ENCODE assay signal across 22 cellular contexts in the genomic region with DNA sequence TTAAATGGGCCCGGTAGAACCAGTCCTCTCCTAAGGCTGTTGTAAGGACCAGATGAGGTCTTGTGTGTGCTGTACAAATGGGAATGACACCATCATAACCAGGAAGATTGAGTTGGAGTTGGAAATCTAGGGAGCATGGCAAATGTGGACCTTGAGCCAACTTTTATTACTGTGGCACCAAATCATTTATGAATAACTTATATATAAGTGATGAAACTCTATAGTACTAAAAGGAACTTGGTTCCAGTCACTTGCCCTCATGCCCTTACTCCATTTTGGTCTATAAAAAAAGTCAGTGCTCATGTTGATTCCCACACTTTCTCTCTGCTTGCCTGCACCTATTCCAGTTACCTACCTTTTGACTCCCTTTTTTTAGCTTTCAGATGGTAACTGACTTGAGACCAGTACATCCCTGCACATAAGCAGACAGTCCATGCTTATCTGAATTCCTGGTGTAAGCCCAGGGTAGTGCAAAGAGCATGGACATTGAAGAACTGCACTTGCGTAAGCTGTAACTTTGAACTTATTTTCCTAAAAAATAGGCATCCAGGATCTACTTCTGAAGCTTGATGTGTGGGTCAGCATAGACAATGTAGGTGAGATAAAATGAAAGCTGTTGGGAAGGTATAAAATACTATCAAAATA.
DNase-seq lines count a peak whose midpoint lies in the region; ATAC-seq and TF ChIP-seq lines count a peak whose summit lies in the region.
"Had no signal": no experiment of that assay in that cellular context is flagged by ENCODE, and none has a peak within 500 bp of the region (broad histone marks: within the 10 kb centered on the region; RNA-seq: fewer than 3 reads in every experiment).

No MANE protein-coding gene starts in this region.

- BruUV-seq in PC-9 (replicated peaks; lab: Mats Ljungman, UMichigan) = no TSS peak

- peak overlapping the region; percentile 89 for H4K91ac ChIP-seq in trophoblast cell (ENCODE audit: low read depth, low read length)

- WGBS in gastroesophageal sphincter (ENCODE audit: low coverage in 1 of 2), 2 donors = 83 to 92% methylated on average over 2 of the region's 2 CpGs
- WGBS in trophoblast cell (ENCODE audit: extremely low coverage, insufficient coverage, insufficient read length) = no CpG with 5 or more reads among the region's 2 CpGs

- intact Hi-C loops in PC-9 (cut with micrococcal nuclease; ENCODE audit: unreplicated experiment) (loop anchor here (5.0 kb wide), 1 partner anchor 212 kb away; the partner anchor contains the start of gene PBX1), vagina (cut with DNase I) (no loop called here), head of caudate nucleus (cut with DNase I) (no loop called here)

- H2AK5ac ChIP-seq in trophoblast cell (ENCODE audit: low read length) = peak overlapping the region; percentile 89

- TF ChIP-seq EP300 in gastroesophageal sphincter (IDR thresholded peaks at IDR 0.05) = no peak

- no peak overlapping the region for H4K12ac ChIP-seq in trophoblast cell (ENCODE audit: low read depth, low read length)

- H3K18ac ChIP-seq in trophoblast cell (ENCODE audit: low read length) = peak overlapping the region; percentile 72

- no peaks in the 10 kb centered on the region for H4K20me1 ChIP-seq in PC-9 (ENCODE audit: insufficient read depth)

- DNase-seq in PC-9 (no peak), trophoblast cell (no peak), vagina (ENCODE audit: extremely low spot score in 2 of 2) (no peak), head of caudate nucleus (no peak), caudate nucleus (lab: John Stamatoyannopoulos, UW) (no peak)
- DNase-seq: activated CD4-positive, alpha-beta memory T cell treated with anti-CD3 and anti-CD28 coated beads, Interleukin-2, amount 10 ng/mL, durations not matched to agents 7 days and 5 days; activated CD4-positive, CD25-positive, alpha-beta regulatory T cell; CD4-positive, alpha-beta T cell; DMS 273 treated with DMSO at 0.1 percent for 48 hours; effector memory CD4-positive, alpha-beta T cell; esophagus squamous epithelium; KBM-7; NCI-H1417 treated with DMSO at 0.1 percent for 48 hours; NCI-H524 treated with DMSO at 0.1 percent for 48 hours; Peyer's patch; psoas muscle; SIG-M5; substantia nigra; T-cell had no signal

- peak overlapping the region; percentile 85 for H4K8ac ChIP-seq in trophoblast cell (ENCODE audit: low read depth, low read length)

- POLR2A ChIA-PET in PC-9 (lab: Charles Lee; ENCODE audit: unreplicated experiment) = no interaction called here

- peak overlapping the region; percentile 93 for H2BK120ac ChIP-seq in trophoblast cell (ENCODE audit: insufficient read depth, low read length, poor library complexity)

- TF ChIP-seq CTCF in PC-9 (conservative IDR thresholded peaks at IDR 0.05) = no peak
- TF ChIP-seq CTCF in gastroesophageal sphincter (IDR thresholded peaks at IDR 0.05) = no peak
- no peak for TF ChIP-seq CTCF in vagina (IDR thresholded peaks at IDR 0.05)

- peaks cover 35% of the 10 kb centered on the region for H3K79me2 ChIP-seq in PC-9 (ENCODE audit: low read depth)
- peaks cover 14% of the 10 kb centered on the region for H3K79me2 ChIP-seq in trophoblast cell (ENCODE audit: control insufficient read depth, insufficient read depth, low read length, poor library complexity)

- peaks cover 99% of the 10 kb centered on the region for H3K4me1 ChIP-seq in PC-9 (replicated peaks; ENCODE audit: insufficient read depth)
- peaks cover 40 to 99% (median 50%) of the 10 kb centered on the region in 3 donors for H3K4me1 ChIP-seq in gastroesophageal sphincter
- peaks cover 26 to 46% of the 10 kb centered on the region in 2 experiments for H3K4me1 ChIP-seq in trophoblast cell (ENCODE audit: control insufficient read depth in 1 of 2, insufficient read depth in 2 of 2, low read length in 2 of 2)
- peaks cover 98% of the 10 kb centered on the region for H3K4me1 ChIP-seq in vagina

- CTCF ChIA-PET in PC-9 (lab: Charles Lee) = no interaction called here

- peak overlapping the region; percentile 91 for H3K14ac ChIP-seq in trophoblast cell (ENCODE audit: low read length)

- H3K27me3 ChIP-seq in PC-9 (ENCODE audit: insufficient read depth, low read depth) = no peaks in the 10 kb centered on the region
- no peaks in the 10 kb centered on the region for H3K27me3 ChIP-seq in gastroesophageal sphincter
- H3K27me3 ChIP-seq in trophoblast cell (ENCODE audit: insufficient read depth, low read length) = no peaks in the 10 kb centered on the region
- no peaks in the 10 kb centered on the region for H3K27me3 ChIP-seq in vagina
- H3K27me3 ChIP-seq: esophagus squamous epithelium, Peyer's patch had no signal

- no peak overlapping the region for H2AFZ ChIP-seq in PC-9
- H2AFZ ChIP-seq in trophoblast cell (ENCODE audit: insufficient read depth, low read length, poor library complexity) = no peak overlapping the region

- H3F3A ChIP-seq in PC-9 (ENCODE audit: insufficient read depth, low read depth) = peaks cover 59% of the 10 kb centered on the region

- no peaks in the 10 kb centered on the region for H3K9me3 ChIP-seq in PC-9 (ENCODE audit: insufficient read depth, low read depth)
- no peaks in the 10 kb centered on the region for H3K9me3 ChIP-seq in gastroesophageal sphincter
- no peaks in the 10 kb centered on the region for H3K9me3 ChIP-seq in trophoblast cell (ENCODE audit: insufficient read depth, low read depth, low read length)
- no peaks in the 10 kb centered on the region for H3K9me3 ChIP-seq in vagina
- H3K9me3 ChIP-seq: esophagus squamous epithelium, neutrophil, Peyer's patch, psoas muscle had no signal

- H3K4ac ChIP-seq in trophoblast cell (ENCODE audit: low read depth, low read length) = peak overlapping the region; percentile 89

- no peak for TF ChIP-seq POLR2A in gastroesophageal sphincter (IDR thresholded peaks at IDR 0.05)
- TF ChIP-seq POLR2A in vagina (IDR thresholded peaks at IDR 0.05) = no peak

- H3K79me1 ChIP-seq in trophoblast cell (ENCODE audit: low read length) = peaks cover 62% of the 10 kb centered on the region

- H3K4me3 ChIP-seq in PC-9 = no peak overlapping the region
- H3K4me3 ChIP-seq in gastroesophageal sphincter = no peak overlapping the region
- H3K4me3 ChIP-seq in trophoblast cell (ENCODE audit: low read depth, low read length) = no peak overlapping the region
- H3K4me3 ChIP-seq in vagina = no peak overlapping the region
- H3K4me3 ChIP-seq: esophagus squamous epithelium, Peyer's patch, psoas muscle had no signal

- H3K27ac ChIP-seq in PC-9 = peak overlapping the region; percentile 98; the same call in 1 of the 2 replicates
- peak overlapping the region; percentile 48 to 86 (median 78) for H3K27ac ChIP-seq in gastroesophageal sphincter
- H3K27ac ChIP-seq in trophoblast cell (ENCODE audit: low read depth, low read length) = peak overlapping the region; percentile 99
- peak overlapping the region; percentile 82 for H3K27ac ChIP-seq in vagina
- no peak overlapping the region for H3K27ac ChIP-seq in caudate nucleus (ENCODE audit: low read depth, low read length)
- H3K27ac ChIP-seq: neutrophil, psoas muscle had no signal

- H2BK5ac ChIP-seq in trophoblast cell (ENCODE audit: low read depth, low read length, poor library complexity) = peak overlapping the region; percentile 97

- peak overlapping the region; percentile 90 for H2BK12ac ChIP-seq in trophoblast cell (ENCODE audit: low read length)

- H3K23ac ChIP-seq in trophoblast cell (ENCODE audit: low read length) = no peak overlapping the region

- ATAC-seq in gastroesophageal sphincter = no peak
- no peak for ATAC-seq in GM19463 (IDR thresholded peaks at IDR 0.05; ENCODE audit: unreplicated experiment)
- ATAC-seq: psoas muscle, T-cell had no signal

- 0 out of 2 replicates have a peak, but pooled peaks cover 7% of the 10 kb centered on the region for H3K36me3 ChIP-seq in PC-9 (ENCODE audit: low read depth)
- no peaks in the 10 kb centered on the region for H3K36me3 ChIP-seq in gastroesophageal sphincter
- H3K36me3 ChIP-seq in trophoblast cell (ENCODE audit: control insufficient read depth in 1 of 2, insufficient read depth in 2 of 2, low read length in 2 of 2) = peaks cover 0 to 3% of the 10 kb centered on the region in 2 experiments
- H3K36me3 ChIP-seq in vagina = no peaks in the 10 kb centered on the region
- H3K36me3 ChIP-seq: esophagus squamous epithelium, neutrophil, Peyer's patch had no signal

- H3K4me2 ChIP-seq in PC-9 (peak overlapping the region; percentile 72; the same call in 1 of the 2 replicates), trophoblast cell (ENCODE audit: low read length) (no peak overlapping the region)

- no peaks in the 10 kb centered on the region for H3K9me2 ChIP-seq in PC-9 (ENCODE audit: insufficient read depth)

- no peak overlapping the region for H3K9ac ChIP-seq in trophoblast cell (ENCODE audit: low read length)
